Comparison of ENCODE assay signal across 11 cellular contexts in genomic region chr10:132665946-132666732, GRCh38.
A peak's percentile ranks its signal among the peaks of the same experiment; 100 is the strongest.
DNase-seq lines count a peak whose midpoint lies in the region; ATAC-seq, FAIRE-seq and TF ChIP-seq lines count a peak whose summit lies in the region.
"Had no signal": no experiment of that assay in that cellular context is flagged by ENCODE, and none has a peak within 500 bp of the region (broad histone marks: within the 10 kb centered on the region; RNA-seq: fewer than 3 reads in every experiment).

No MANE protein-coding gene starts in this region.

- peaks cover 2% of the 10 kb centered on the region for H3K36me3 Mint-ChIP-seq in activated CD4-positive, alpha-beta T cell treated with anti-CD3 and anti-CD28 coated beads for 36 hours (ENCODE audit: low read depth)

- H3K36me3 ChIP-seq in bronchial epithelial cell (ENCODE audit: control insufficient read depth, insufficient read depth, low read length), result no peaks in the 10 kb centered on the region

- peak; percentile 59 for DNase-seq in activated CD4-positive, alpha-beta T cell treated with anti-CD3 and anti-CD28 coated beads for 36 hours
- no peak for DNase-seq in activated CD4-positive, alpha-beta T cell treated with anti-CD3 and anti-CD28 coated beads, Interleukin-2, amount 50 U/mL, for 1 hour
- DNase-seq in NB4 (ENCODE audit: low read depth), result peak; percentile 89
- peak; percentile 96 for DNase-seq in bronchial epithelial cell (ENCODE audit: low read depth)
- DNase-seq in pulmonary artery endothelial cell (ENCODE audit: low read depth, low spot score), result peak; percentile 84
- no peak for DNase-seq in amygdala (lab: John Stamatoyannopoulos, UW)
- DNase-seq: central memory CD4-positive, alpha-beta T cell; mesendoderm had no signal

- no peaks in the 10 kb centered on the region for H3K9me3 Mint-ChIP-seq in activated CD4-positive, alpha-beta T cell treated with anti-CD3 and anti-CD28 coated beads for 36 hours (ENCODE audit: low read depth)

- intact Hi-C loops in activated CD4-positive, alpha-beta T cell treated with anti-CD3 and anti-CD28 coated beads for 36 hours (cut with DNase I, micrococcal nuclease), result loop anchor here (1.0 kb wide), 2 partner anchors 18 to 297 kb away; no protein-coding TSS in a partner anchor

- no peak for TF ChIP-seq CTCF in NB4 (IDR thresholded peaks at IDR 0.05; ENCODE audit: low read depth, low read length)
- TF ChIP-seq CTCF in bronchial epithelial cell (IDR thresholded peaks at IDR 0.05; ENCODE audit: insufficient read depth, low read length, severe bottlenecking), result no peak

- POLR2A ChIA-PET in activated CD4-positive, alpha-beta T cell treated with anti-CD3 and anti-CD28 coated beads for 36 hours (lab: Charles Lee), result no interaction called here

- no peak overlapping the region for H3K4me3 ChIP-seq in NB4 (ENCODE audit: low read depth, low read length)
- peak overlapping the region; percentile 8 for H3K4me3 ChIP-seq in bronchial epithelial cell (ENCODE audit: low read depth, low read length)
- H3K4me3 ChIP-seq: BLaER1 had no signal

- ATAC-seq in activated CD4-positive, alpha-beta T cell treated with anti-CD3 and anti-CD28 coated beads for 36 hours, result peak; percentile 98
- no peak for ATAC-seq in HG02588 (IDR thresholded peaks at IDR 0.05; ENCODE audit: unreplicated experiment)
- no peak for ATAC-seq in HG02571 (IDR thresholded peaks at IDR 0.05; ENCODE audit: unreplicated experiment)

- no peak for TF ChIP-seq POLR2A in NB4 (IDR thresholded peaks at IDR 0.05; ENCODE audit: extremely low read depth, insufficient read length)

- H3K4me3 Mint-ChIP-seq in activated CD4-positive, alpha-beta T cell treated with anti-CD3 and anti-CD28 coated beads for 36 hours, result no peak overlapping the region

- peaks cover 12% of the 10 kb centered on the region for H3K4me1 Mint-ChIP-seq in activated CD4-positive, alpha-beta T cell treated with anti-CD3 and anti-CD28 coated beads for 36 hours

- no peaks in the 10 kb centered on the region for H3K27me3 ChIP-seq in bronchial epithelial cell (ENCODE audit: control insufficient read depth, insufficient read depth, low read length)
- H3K27me3 ChIP-seq: BLaER1 had no signal

- no peak overlapping the region for H3K27ac Mint-ChIP-seq in activated CD4-positive, alpha-beta T cell treated with anti-CD3 and anti-CD28 coated beads for 36 hours

- no peaks in the 10 kb centered on the region for H3K27me3 Mint-ChIP-seq in activated CD4-positive, alpha-beta T cell treated with anti-CD3 and anti-CD28 coated beads for 36 hours

- CTCF ChIA-PET in activated CD4-positive, alpha-beta T cell treated with anti-CD3 and anti-CD28 coated beads for 36 hours (lab: Charles Lee), result no interaction called here

- FAIRE-seq in bronchial epithelial cell (lab: Jason Lieb, UNC), result no peak

Comparison
In these comparisons a context has a peak if more than half of its experiments do, and no peak if none do; other contexts are left out.
1. DNase-seq: peak in activated CD4-positive, alpha-beta T cell treated with anti-CD3 and anti-CD28 coated beads for 36 hours (single experiment), NB4 (single experiment), bronchial epithelial cell (single experiment) and pulmonary artery endothelial cell (single experiment); none in activated CD4-positive, alpha-beta T cell treated with anti-CD3 and anti-CD28 coated beads, Interleukin-2, amount 50 U/mL, for 1 hour (single experiment) and amygdala (0 of 56).